28 cellular contexts compared by ENCODE assay signal in the genomic region with DNA sequence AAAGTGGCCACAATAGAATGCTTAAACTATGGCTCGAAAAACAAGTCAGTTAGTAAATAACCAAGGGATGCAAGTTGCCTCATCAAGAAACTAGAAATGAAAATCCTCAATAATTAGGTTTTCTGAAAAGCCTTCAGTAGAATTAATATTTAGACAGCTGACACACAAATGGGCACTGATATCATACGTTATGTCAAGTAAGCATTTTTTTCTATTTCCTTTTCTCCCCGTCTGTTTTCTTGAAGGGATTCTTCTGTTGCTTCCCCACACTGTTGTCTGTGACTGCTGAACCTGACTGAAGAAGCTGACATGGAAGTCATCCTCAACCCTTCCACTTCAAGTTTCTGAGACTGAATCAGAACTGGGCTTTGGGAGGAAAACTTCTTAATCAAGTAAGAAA.
DNase-seq lines count a peak whose midpoint lies in the region; ATAC-seq, FAIRE-seq and TF ChIP-seq lines count a peak whose summit lies in the region.
"Had no signal": no experiment of that assay in that cellular context is flagged by ENCODE, and none has a peak within 500 bp of the region (broad histone marks: within the 10 kb centered on the region; RNA-seq: fewer than 3 reads in every experiment).

No MANE protein-coding gene starts in this region.

- no peaks in the 10 kb centered on the region for H3K27me3 ChIP-seq in GM23338 (ENCODE audit: insufficient read depth)
- no peaks in the 10 kb centered on the region for H3K27me3 ChIP-seq in SU-DHL-6 (ENCODE audit: low read length)
- no peaks in the 10 kb centered on the region for H3K27me3 ChIP-seq in neural progenitor cell
- H3K27me3 ChIP-seq in MG63: no peaks in the 10 kb centered on the region
- H3K27me3 ChIP-seq: BE2C, BLaER1 had no signal

- H3K36me3 ChIP-seq in GM23338 (ENCODE audit: insufficient read depth): no peaks in the 10 kb centered on the region
- no peaks in the 10 kb centered on the region for H3K36me3 ChIP-seq in SU-DHL-6 (ENCODE audit: low read length)
- no peaks in the 10 kb centered on the region for H3K36me3 ChIP-seq in neural progenitor cell
- no peaks in the 10 kb centered on the region for H3K36me3 ChIP-seq in MG63
- H3K36me3 ChIP-seq: BE2C, BLaER1 had no signal

- no peak for DNase-seq in A549 (ENCODE audit: low read depth in 1 of 2, low spot score in 1 of 2)
- DNase-seq in GM23338 (ENCODE audit: low spot score): no peak
- no peak for DNase-seq in neural progenitor cell (ENCODE audit: low spot score)
- DNase-seq in GM13977 (ENCODE audit: low spot score): no peak
- DNase-seq in MG63: no peak
- no peak for DNase-seq in activated gamma-delta T cell (lab: John Stamatoyannopoulos, UW)
- DNase-seq: 8988T; BE2C; C1 segment of cervical spinal cord; CD4-positive, alpha-beta memory T cell; CD4-positive, CD25-positive, alpha-beta regulatory T cell; CD8-positive, alpha-beta memory T cell; COR-L47; DMS 273 treated with DMSO at 0.1 percent for 48 hours; DMS153; DMS53; DMS79; DND-41; EL; GDM1 had no signal

- no peak for TF ChIP-seq RAD21 in A549 (conservative IDR thresholded peaks at IDR 0.05 in 1 of 2, IDR thresholded peaks at IDR 0.05 in 1 of 2)

- TF ChIP-seq EP300 in A549 (IDR thresholded peaks at IDR 0.05): no peak

- H3K9me3 Mint-ChIP-seq in GM23338 (peaks cover 3% of the 10 kb centered on the region; the same call in 2 of the 3 replicates), neural progenitor cell (no peaks in the 10 kb centered on the region)

- no peak for FAIRE-seq in A549 (lab: Jason Lieb, UNC)
- FAIRE-seq: A204.1, GM12878, GM12892, GM19239 had no signal

- 2% methylated on average over 3 of the region's 3 CpGs for WGBS in A549 (ENCODE audit: missing lambda C conversion rate)

- H3K9me2 ChIP-seq in GM23338 (ENCODE audit: insufficient read depth): no peaks in the 10 kb centered on the region
- H3K9me2 ChIP-seq in SU-DHL-6 (replicated peaks; ENCODE audit: insufficient read depth, low read length): no peaks in the 10 kb centered on the region

- H3K9ac ChIP-seq in SU-DHL-6 (ENCODE audit: low read length): no peak overlapping the region
- H3K9ac ChIP-seq in neural progenitor cell: no peak overlapping the region
- H3K9ac ChIP-seq: BLaER1 had no signal

- in situ Hi-C loops in GM13977 (cut with MboI; ENCODE audit: low pct_unique_long_range_greater_than_20kb, low sequenced_read_pairs, unreplicated experiment): no loop called here

- H3K27ac Mint-ChIP-seq in GM23338 (no peak overlapping the region), neural progenitor cell (no peak overlapping the region)
- H3K27ac Mint-ChIP-seq: CD14-positive monocyte; CD4-positive, alpha-beta memory T cell; CD4-positive, CD25-positive, alpha-beta regulatory T cell; CD8-positive, alpha-beta memory T cell had no signal

- POLR2A ChIA-PET in A549 (lab: Yijun Ruan, JAX): no interaction called here

- H3K4me2 ChIP-seq in A549: no peak overlapping the region
- no peak overlapping the region for H3K4me2 ChIP-seq in GM23338
- no peak overlapping the region for H3K4me2 ChIP-seq in SU-DHL-6 (ENCODE audit: low read depth, low read length, poor library complexity, severe bottlenecking)
- H3K4me2 ChIP-seq in neural progenitor cell: no peak overlapping the region
- H3K4me2 ChIP-seq: BLaER1 had no signal

- H3K79me2 ChIP-seq in GM23338 (replicated peaks; ENCODE audit: insufficient read depth) (no peaks in the 10 kb centered on the region), SU-DHL-6 (ENCODE audit: insufficient read depth, low read length) (no peaks in the 10 kb centered on the region), neural progenitor cell (ENCODE audit: low read depth) (no peaks in the 10 kb centered on the region)

- TF ChIP-seq CTCF in A549 (IDR thresholded peaks at IDR 0.05) (no peak), GM23338 (conservative IDR thresholded peaks at IDR 0.05; ENCODE audit: low read depth in 2 of 2) (no peak), SU-DHL-6 (IDR thresholded peaks at IDR 0.05; ENCODE audit: insufficient read depth, low read length, poor library complexity, severe bottlenecking) (no peak), neural progenitor cell (IDR thresholded peaks at IDR 0.05) (no peak), GM13977 (IDR thresholded peaks at IDR 0.05; ENCODE audit: extremely low read depth, insufficient read depth, missing control alignments) (no peak)

- H3F3A ChIP-seq in GM23338 (replicated peaks; ENCODE audit: low read depth) (no peaks in the 10 kb centered on the region), SU-DHL-6 (ENCODE audit: insufficient read depth) (no peaks in the 10 kb centered on the region), neural progenitor cell (ENCODE audit: low read depth) (no peaks in the 10 kb centered on the region)

- H3K36me3 Mint-ChIP-seq in GM23338 (ENCODE audit: low read depth) (no peaks in the 10 kb centered on the region; the same call in 2 of the 3 replicates), neural progenitor cell (no peaks in the 10 kb centered on the region)
- H3K36me3 Mint-ChIP-seq: CD14-positive monocyte; CD4-positive, alpha-beta memory T cell; CD4-positive, CD25-positive, alpha-beta regulatory T cell; CD8-positive, alpha-beta memory T cell had no signal

- CTCF ChIA-PET in A549 (lab: Yijun Ruan, JAX): no interaction called here

- ATAC-seq in A549 (no peak), GM23338 (no peak), HG03139 (IDR thresholded peaks at IDR 0.05; ENCODE audit: unreplicated experiment) (no peak)
- ATAC-seq: GM12878 had no signal

- H3K27ac ChIP-seq in A549 (no peak overlapping the region), GM23338 (ENCODE audit: low read depth) (no peak overlapping the region), SU-DHL-6 (ENCODE audit: low read depth, low read length) (no peak overlapping the region), neural progenitor cell (no peak overlapping the region)
- H3K27ac ChIP-seq: BLaER1 had no signal

- H3K4me1 ChIP-seq in A549 (no peaks in the 10 kb centered on the region), GM23338 (ENCODE audit: insufficient read depth) (no peaks in the 10 kb centered on the region), neural progenitor cell (no peaks in the 10 kb centered on the region)
- H3K4me1 ChIP-seq: BE2C had no signal

- H2AFZ ChIP-seq in GM23338: peak overlapping the region; percentile 78; the same call in 1 of the 2 replicates
- H2AFZ ChIP-seq in SU-DHL-6 (ENCODE audit: low read depth, low read length, severe bottlenecking): peak overlapping the region; percentile 56
- peak overlapping the region; percentile 20 for H2AFZ ChIP-seq in neural progenitor cell (replicated peaks)

- H3K4me3 Mint-ChIP-seq in GM23338: no peak overlapping the region
- H3K4me3 Mint-ChIP-seq in neural progenitor cell: no peak overlapping the region
- H3K4me3 Mint-ChIP-seq: CD14-positive monocyte; CD4-positive, alpha-beta memory T cell; CD4-positive, CD25-positive, alpha-beta regulatory T cell; CD8-positive, alpha-beta memory T cell had no signal

- peaks cover 4% of the 10 kb centered on the region; the same call in 2 of the 3 replicates for H3K4me1 Mint-ChIP-seq in GM23338
- peaks cover 1% of the 10 kb centered on the region for H3K4me1 Mint-ChIP-seq in neural progenitor cell
- H3K4me1 Mint-ChIP-seq: CD14-positive monocyte; CD4-positive, alpha-beta memory T cell; CD4-positive, CD25-positive, alpha-beta regulatory T cell; CD8-positive, alpha-beta memory T cell had no signal

- H3K9me3 ChIP-seq in A549 (no peaks in the 10 kb centered on the region), SU-DHL-6 (ENCODE audit: insufficient read depth, low read length) (no peaks in the 10 kb centered on the region), neural progenitor cell (ENCODE audit: low read depth) (no peaks in the 10 kb centered on the region), MG63 (no peaks in the 10 kb centered on the region)
- H3K9me3 ChIP-seq: BE2C, BLaER1 had no signal

- H4K20me1 ChIP-seq in GM23338 (replicated peaks; ENCODE audit: insufficient read depth) (no peaks in the 10 kb centered on the region), SU-DHL-6 (ENCODE audit: low read depth, low read length) (no peaks in the 10 kb centered on the region), neural progenitor cell (ENCODE audit: low read depth) (no peaks in the 10 kb centered on the region)
- H4K20me1 ChIP-seq: BLaER1 had no signal

- H3K27me3 Mint-ChIP-seq in GM23338 (ENCODE audit: insufficient read depth, low read depth, poor library complexity) (no peaks in the 10 kb centered on the region), neural progenitor cell (ENCODE audit: insufficient read depth, low read depth) (no peaks in the 10 kb centered on the region)
- H3K27me3 Mint-ChIP-seq: CD4-positive, alpha-beta memory T cell; CD4-positive, CD25-positive, alpha-beta regulatory T cell; CD8-positive, alpha-beta memory T cell had no signal

- H3K4me3 ChIP-seq in A549 (no peak overlapping the region), GM23338 (no peak overlapping the region), SU-DHL-6 (ENCODE audit: insufficient read depth, low read length, poor library complexity, severe bottlenecking) (no peak overlapping the region), neural progenitor cell (no peak overlapping the region), MG63 (no peak overlapping the region)
- H3K4me3 ChIP-seq: BLaER1, GM12878 had no signal

- TF ChIP-seq POLR2A in A549 (IDR thresholded peaks at IDR 0.05; ENCODE audit: low read length): no peak

TF ChIP-seq in A549, 52 proteins besides CTCF, POLR2A, EP300 and RAD21:
- TF ChIP-seq ESRRA (IDR thresholded peaks at IDR 0.05; ENCODE audit: borderline replicate concordance, low read length) (no peak), MAFK (IDR thresholded peaks at IDR 0.05; ENCODE audit: partially characterized antibody) (peak; percentile 78)

TF ChIP-seq in GM23338, 12 proteins besides CTCF, POLR2A, EP300 and RAD21 (continues in another document):
- TF ChIP-seq CREB1 (CRISPR knock-in tag; IDR thresholded peaks at IDR 0.05; ENCODE audit: low read depth): no peak
- no peak for TF ChIP-seq EZH2 (IDR thresholded peaks at IDR 0.05; ENCODE audit: low read depth, unreplicated experiment)
- TF ChIP-seq EZH2phosphoT487 (IDR thresholded peaks at IDR 0.05; ENCODE audit: unreplicated experiment): no peak
- no peak for TF ChIP-seq POLR2AphosphoS5 (IDR thresholded peaks at IDR 0.05; ENCODE audit: low read depth)

Comparison
In these comparisons a context has a peak if more than half of its experiments do, and no peak if none do; other contexts are left out.
1. H2AFZ ChIP-seq: peak in every context shown above with its lines; median percentile 78 in GM23338; 56 in SU-DHL-6; 20 in neural progenitor cell.